8 cellular contexts compared by ENCODE assay signal in the genomic region with DNA sequence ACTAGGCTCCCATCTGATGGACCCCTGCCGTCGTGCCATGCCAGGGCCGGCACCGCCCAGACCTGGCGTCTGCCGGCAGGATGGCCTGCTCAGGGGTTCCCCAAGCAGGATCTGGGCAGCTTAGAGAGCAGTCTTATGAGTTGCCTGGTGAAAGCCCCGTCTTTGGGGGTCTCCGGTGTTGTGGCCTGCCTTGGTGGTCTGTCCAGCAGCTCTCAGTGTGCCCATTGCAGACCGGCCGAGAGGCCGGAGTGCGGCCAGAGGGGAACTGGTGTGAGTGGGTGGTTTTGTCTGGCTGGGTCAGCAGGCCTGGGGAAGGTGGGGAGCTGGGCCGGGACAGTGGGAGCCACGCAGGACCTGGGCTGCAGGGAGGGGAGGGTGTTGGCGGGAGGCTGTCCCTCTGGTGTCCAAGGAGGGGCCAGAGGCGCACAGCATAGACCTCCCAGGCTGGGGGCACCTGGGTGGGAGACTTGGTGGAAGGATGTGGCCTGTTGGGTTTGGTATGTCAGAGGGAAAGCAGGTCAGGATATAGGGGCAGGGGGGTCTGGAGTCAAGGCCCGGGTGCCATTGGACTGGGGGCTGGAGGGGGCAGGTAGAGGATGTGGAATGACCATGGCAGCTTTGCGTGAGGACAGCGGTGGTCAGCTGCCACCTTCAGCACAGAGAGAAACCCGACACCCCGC. TPM values are rescaled to one million over a fixed set of nuclear protein-coding genes. Genes with fewer than 3 reads are reported as not detected.
A peak's percentile ranks its signal among the peaks of the same experiment; 100 is the strongest.
DNase-seq lines count a peak whose midpoint lies in the region; TF ChIP-seq lines count a peak whose summit lies in the region.

No MANE protein-coding gene starts in this region.

- H3K36me3 ChIP-seq in HAP-1 (replicated peaks) (no peaks in the 10 kb centered on the region), iPS-18a (ENCODE audit: control insufficient read depth, low read depth, low read length) (no peaks in the 10 kb centered on the region), thyroid gland (no peaks in the 10 kb centered on the region)

- H3K27ac ChIP-seq in iPS-18a (ENCODE audit: low read length) = no peak overlapping the region
- H3K27ac ChIP-seq in skin epidermis = peak overlapping the region in 16 of 21 experiments; percentile 30 to 82 (median 68)
- H3K27ac ChIP-seq in thyroid gland = no peak overlapping the region

- WGBS in thyroid gland, 2 donors = 54 to 71% methylated on average over 11 to 13 of the region's 21 CpGs

- DNase-seq in HAP-1 (ENCODE audit: low spot score in 2 of 2) (no peak), astrocyte of the cerebellum (ENCODE audit: low read depth) (no peak), occipital lobe (lab: John Stamatoyannopoulos, UW) (no peak), T1000 (lab: John Stamatoyannopoulos, UW) (no peak), thyroid gland (no peak), NOMO-1 treated with DMSO at 0.1 percent for 48 hours (lab: John Stamatoyannopoulos, UW; ENCODE audit: unreplicated experiment) (no peak)

- H3K4me1 ChIP-seq in HAP-1 (peaks cover 4% of the 10 kb centered on the region), iPS-18a (ENCODE audit: control insufficient read depth, low read depth, low read length) (peaks cover 37% of the 10 kb centered on the region), thyroid gland (peaks cover 9 to 32% of the 10 kb centered on the region in 2 donors)

- intact Hi-C loops in thyroid gland (cut with DNase I) = no loop called here

- H3K9me3 ChIP-seq in HAP-1 (no peaks in the 10 kb centered on the region), iPS-18a (ENCODE audit: control insufficient read depth, low read depth, low read length) (no peaks in the 10 kb centered on the region), thyroid gland (no peaks in the 10 kb centered on the region)

- in situ Hi-C loops in HAP-1 (cut with MboI; ENCODE audit: low sequenced_read_pairs) (no loop called here), astrocyte of the cerebellum (cut with HindIII; ENCODE audit: low sequenced_read_pairs) (no loop called here)

- H3K9ac ChIP-seq in iPS-18a (ENCODE audit: low read length) = no peak overlapping the region

- TF ChIP-seq CTCF in astrocyte of the cerebellum (IDR thresholded peaks at IDR 0.05; ENCODE audit: low read depth, low read length, missing control alignments) = no peak
- TF ChIP-seq CTCF in thyroid gland (IDR thresholded peaks at IDR 0.05) = no peak

- TF ChIP-seq POLR2A in thyroid gland (IDR thresholded peaks at IDR 0.05) = no peak

- peak overlapping the region; percentile 29 for H3K4me3 ChIP-seq in HAP-1
- H3K4me3 ChIP-seq in astrocyte of the cerebellum (ENCODE audit: low read depth, low read length) = peak overlapping the region; percentile 43
- H3K4me3 ChIP-seq in iPS-18a (ENCODE audit: low read length) = peak overlapping the region; percentile 40
- peak overlapping the region; percentile 23 to 63 (median 44) for H3K4me3 ChIP-seq in skin epidermis
- H3K4me3 ChIP-seq in thyroid gland (replicated peaks in 1 of 3) = peak overlapping the region in 1 of 3 donors; percentile 37

- H3K27me3 ChIP-seq in HAP-1 (ENCODE audit: low read depth) = no peaks in the 10 kb centered on the region
- H3K27me3 ChIP-seq in iPS-18a (ENCODE audit: control insufficient read depth, insufficient read depth, low read length) = peaks cover 38% of the 10 kb centered on the region
- no peaks in the 10 kb centered on the region for H3K27me3 ChIP-seq in thyroid gland

RNA-seq across cellular contexts. Expression of a gene that starts 16.5 kb away (rescaled TPM):
- total RNA-seq in occipital lobe (37.3 TPM), thyroid gland (10 to 100 TPM; 14.1 to 35.5 (median 26.8) TPM)

Comparison
In these comparisons a context has a peak if more than half of its experiments do, and no peak if none do; other contexts are left out.
1. H3K27ac ChIP-seq: peak in skin epidermis (16 of 21); none in iPS-18a (single experiment) and thyroid gland (0 of 3).